13 cellular contexts compared by ENCODE assay signal in genomic region chr1:38549191-38549590, GRCh38.
A peak's percentile ranks its signal among the peaks of the same experiment; 100 is the strongest.
DNase-seq lines count a peak whose midpoint lies in the region; ATAC-seq and TF ChIP-seq lines count a peak whose summit lies in the region.
"Had no signal": no experiment of that assay in that cellular context is flagged by ENCODE, and none has a peak within 500 bp of the region (broad histone marks: within the 10 kb centered on the region; RNA-seq: fewer than 3 reads in every experiment).

No MANE protein-coding gene starts in this region.

- CTCF ChIA-PET in Caco-2 (lab: Charles Lee) = no interaction called here
- CTCF ChIA-PET in A673 (lab: Charles Lee) = no interaction called here

- H3K9me3 ChIP-seq in Caco-2 = no peaks in the 10 kb centered on the region
- H3K9me3 ChIP-seq in A673 (ENCODE audit: low read depth, low read length, poor library complexity, severe bottlenecking) = no peaks in the 10 kb centered on the region
- H3K9me3 ChIP-seq: BLaER1 had no signal

- H3K36me3 ChIP-seq in Caco-2 (ENCODE audit: control insufficient read depth, insufficient read depth, low read length) = no peaks in the 10 kb centered on the region
- no peaks in the 10 kb centered on the region for H3K36me3 ChIP-seq in A673 (ENCODE audit: insufficient read depth, low read length, poor library complexity, severe bottlenecking)
- H3K36me3 ChIP-seq: BLaER1 had no signal

- peaks cover 8% of the 10 kb centered on the region for H3K27me3 Mint-ChIP-seq in Caco-2 (ENCODE audit: insufficient read depth, unreplicated experiment)

- no peak for ATAC-seq in GM21723 (IDR thresholded peaks at IDR 0.05; ENCODE audit: unreplicated experiment)
- ATAC-seq: HCT116 had no signal

- no peaks in the 10 kb centered on the region for H3K4me1 Mint-ChIP-seq in Caco-2 (ENCODE audit: low read depth, unreplicated experiment)
- H3K4me1 Mint-ChIP-seq: CD8-positive, alpha-beta memory T cell had no signal

- H3K4me3 Mint-ChIP-seq in Caco-2 (ENCODE audit: unreplicated experiment) = no peak overlapping the region
- H3K4me3 Mint-ChIP-seq: CD8-positive, alpha-beta memory T cell had no signal

- no peak overlapping the region for H3K27ac Mint-ChIP-seq in Caco-2 (ENCODE audit: unreplicated experiment)
- H3K27ac Mint-ChIP-seq: CD8-positive, alpha-beta memory T cell had no signal

- H3K36me3 Mint-ChIP-seq in Caco-2 (ENCODE audit: insufficient read depth, unreplicated experiment) = no peaks in the 10 kb centered on the region
- H3K36me3 Mint-ChIP-seq: CD8-positive, alpha-beta memory T cell had no signal

- H3K27me3 ChIP-seq in Caco-2 (replicated peaks; ENCODE audit: control insufficient read depth, insufficient read depth, low read length) (no peaks in the 10 kb centered on the region), A673 (replicated peaks; ENCODE audit: insufficient read depth, low read depth, low read length, poor library complexity) (no peaks in the 10 kb centered on the region)
- H3K27me3 ChIP-seq: BLaER1 had no signal

- H3K4me3 ChIP-seq in Caco-2 (ENCODE audit: low read depth, low read length) (no peak overlapping the region), A673 (ENCODE audit: low read depth, low read length, poor library complexity, severe bottlenecking) (no peak overlapping the region)
- H3K4me3 ChIP-seq: BLaER1, GM23248 had no signal

- DNase-seq in caudate nucleus (lab: John Stamatoyannopoulos, UW) = peak in 5 of 61 donors; percentile 9 to 36 (median 23)
- DNase-seq in globus pallidus (ENCODE audit: low spot score) = peak; percentile 82
- DNase-seq in putamen (ENCODE audit: low spot score) = peak; percentile 72
- no peak for DNase-seq in Caco-2
- DNase-seq in NCI-H345 (lab: John Stamatoyannopoulos, UW) = no peak
- DNase-seq in A673 (ENCODE audit: low spot score) = no peak
- DNase-seq: Calu3; CD8-positive, alpha-beta memory T cell; DMS 273 treated with DMSO at 0.1 percent for 48 hours; GM23248 had no signal

- TF ChIP-seq CTCF in Caco-2 (IDR thresholded peaks at IDR 0.05; ENCODE audit: insufficient read depth in 1 of 2, low read depth in 1 of 2, low read length in 1 of 2, severe bottlenecking in 1 of 2, unreplicated experiment in 1 of 2) (no peak), A673 (conservative IDR thresholded peaks at IDR 0.05; ENCODE audit: low read depth, low read length) (no peak)

- no peaks in the 10 kb centered on the region for H3K9me3 Mint-ChIP-seq in Caco-2 (ENCODE audit: unreplicated experiment)
- H3K9me3 Mint-ChIP-seq: CD8-positive, alpha-beta memory T cell had no signal

- BruUV-seq in Caco-2 (replicated peaks; lab: Mats Ljungman, UMichigan) = no TSS peak
- BruUV-seq in A673 (replicated peaks; lab: Mats Ljungman, UMichigan) = no TSS peak

- intact Hi-C loops in Caco-2 (cut with micrococcal nuclease; ENCODE audit: unreplicated experiment) (no loop called here), A673 (cut with micrococcal nuclease; ENCODE audit: unreplicated experiment) (no loop called here)

- POLR2A ChIA-PET in Caco-2 (lab: Charles Lee) = no interaction called here
- POLR2A ChIA-PET in A673 (lab: Charles Lee; ENCODE audit: low non-redundant PET) = no interaction called here

- H3K27ac ChIP-seq in caudate nucleus (ENCODE audit: low read depth, low read length) (peak overlapping the region; percentile 92), A673 (ENCODE audit: low read depth, low read length, poor library complexity, severe bottlenecking) (no peak overlapping the region)
- H3K27ac ChIP-seq: BLaER1, GM23248 had no signal

- H3K4me1 ChIP-seq in Caco-2 (no peaks in the 10 kb centered on the region), A673 (ENCODE audit: insufficient read depth, low read length, poor library complexity, severe bottlenecking) (no peaks in the 10 kb centered on the region)
- H3K4me1 ChIP-seq: BLaER1 had no signal

Comparison
In these comparisons a context has a peak if more than half of its experiments do, and no peak if none do; other contexts are left out.
1. DNase-seq: peak in globus pallidus (single experiment) and putamen (single experiment); none in Caco-2 (0 of 2), NCI-H345 (single experiment) and A673 (single experiment).